In the genomic region with DNA sequence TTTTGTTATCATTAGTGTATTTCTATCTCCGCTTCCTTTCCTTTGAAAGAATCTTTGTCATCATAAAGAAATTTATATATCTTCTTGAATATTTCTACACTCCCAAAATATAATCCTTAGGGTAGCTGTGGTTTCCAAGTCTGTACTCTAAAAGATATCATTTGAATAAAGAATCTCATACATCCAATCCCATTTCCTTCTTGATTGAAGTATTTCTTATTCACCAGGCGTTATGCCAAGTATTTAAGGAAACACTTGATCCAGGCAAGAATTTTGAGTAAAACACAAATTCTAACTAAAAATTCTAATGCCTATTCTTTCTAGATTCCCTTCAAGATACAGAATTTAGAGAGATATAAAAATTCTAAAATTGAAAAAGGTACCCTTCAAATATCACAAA, we compare ENCODE assay signal across 6 cellular contexts.
"Had no signal": no experiment of that assay in that cellular context is flagged by ENCODE, and none has a peak within 500 bp of the region (broad histone marks: within the 10 kb centered on the region; RNA-seq: fewer than 3 reads in every experiment).

No MANE protein-coding gene starts in this region.

- H3K4me2 ChIP-seq: GM23338 had no signal

- ATAC-seq: K562 had no signal

- H3K4me3 ChIP-seq: GM23338, K562 had no signal

- H2AFZ ChIP-seq: GM23338 had no signal

- DNase-seq: H9, HCEC 1CT, IMR-90, KG1 had no signal

- H3K4me3 Mint-ChIP-seq: GM23338, H9 had no signal

- H3K27ac Mint-ChIP-seq: GM23338 had no signal
